In genomic region chr2:85213404-85213803, GRCh38 we compare ENCODE assay signal across 24 cellular contexts.
"Had no signal": no experiment of that assay in that cellular context is flagged by ENCODE, and none has a peak within 500 bp of the region (broad histone marks: within the 10 kb centered on the region; RNA-seq: fewer than 3 reads in every experiment).

No MANE protein-coding gene starts in this region.

- H3K36me3 Mint-ChIP-seq: activated naive CD8-positive, alpha-beta T cell treated with anti-CD3 and anti-CD28 coated beads, Interleukin-2, amount 10 ng/mL, durations not matched to agents 7 days and 5 days; immature natural killer cell had no signal

- H3K4me3 ChIP-seq: hepatocyte, sigmoid colon, spleen, upper lobe of right lung had no signal

- H3K4me1 ChIP-seq: foreskin keratinocyte, spleen, upper lobe of right lung had no signal

- ATAC-seq: foreskin keratinocyte, left lobe of liver, T-helper 17 cell, upper lobe of right lung had no signal

- H3K9me3 ChIP-seq: sigmoid colon, spleen, upper lobe of right lung had no signal

- DNase-seq: activated B cell treated with CpG ODN at 0.5 μM for 24 hours; activated CD4-positive, alpha-beta T cell treated with anti-CD3 and anti-CD28 coated beads for 4 hours; activated CD4-positive, alpha-beta T cell treated with anti-CD3 and anti-CD28 coated beads, Interleukin-2, amount 50 U/mL, for 48 hours; activated CD8-positive, alpha-beta memory T cell treated with anti-CD3 and anti-CD28 coated beads, Interleukin-2, amount 50 U/mL, for 48 hours; activated naive CD4-positive, alpha-beta T cell treated with anti-CD3 and anti-CD28 coated beads for 36 hours; activated naive CD8-positive, alpha-beta T cell treated with anti-CD3 and anti-CD28 coated beads, Interleukin-2, amount 10 ng/mL, durations not matched to agents 7 days and 5 days; activated T-cell treated with anti-CD3 and anti-CD28 coated beads, Interleukin-2, amount 50 U/mL, for 48 hours; dermis blood vessel endothelial cell; effector CD8-positive, alpha-beta T cell; erythroblast; foreskin keratinocyte; glutamatergic neuron; immature natural killer cell; nucleus accumbens; retina; sigmoid colon; spleen; stimulated activated CD4-positive, alpha-beta T cell treated with anti-CD3 and anti-CD28 coated beads, Interleukin-4, amount 100 ng/mL, for 1 hour; stimulated activated naive CD4-positive, alpha-beta T cell treated with Interleukin-2 at 50 U/mL for 16 hours; SW 1271; T-helper 17 cell; upper lobe of right lung had no signal

- H3K9me3 Mint-ChIP-seq: activated B cell treated with CpG ODN at 0.5 μM for 24 hours; activated naive CD4-positive, alpha-beta T cell treated with anti-CD3 and anti-CD28 coated beads for 36 hours; activated naive CD8-positive, alpha-beta T cell treated with anti-CD3 and anti-CD28 coated beads, Interleukin-2, amount 10 ng/mL, durations not matched to agents 7 days and 5 days; immature natural killer cell had no signal

- H3K27ac Mint-ChIP-seq: activated B cell treated with CpG ODN at 0.5 μM for 24 hours; activated naive CD4-positive, alpha-beta T cell treated with anti-CD3 and anti-CD28 coated beads for 36 hours; activated naive CD8-positive, alpha-beta T cell treated with anti-CD3 and anti-CD28 coated beads, Interleukin-2, amount 10 ng/mL, durations not matched to agents 7 days and 5 days; T-helper 17 cell had no signal

- H3K36me3 ChIP-seq: sigmoid colon, spleen, upper lobe of right lung had no signal

- H3K4me3 Mint-ChIP-seq: activated B cell treated with CpG ODN at 0.5 μM for 24 hours; activated naive CD4-positive, alpha-beta T cell treated with anti-CD3 and anti-CD28 coated beads for 36 hours; activated naive CD8-positive, alpha-beta T cell treated with anti-CD3 and anti-CD28 coated beads, Interleukin-2, amount 10 ng/mL, durations not matched to agents 7 days and 5 days; immature natural killer cell; T-helper 17 cell had no signal

- H3K27me3 ChIP-seq: foreskin keratinocyte, hepatocyte, sigmoid colon, upper lobe of right lung had no signal

- H3K27ac ChIP-seq: foreskin keratinocyte, hepatocyte, spleen, upper lobe of right lung had no signal

- H3K4me1 Mint-ChIP-seq: activated B cell treated with CpG ODN at 0.5 μM for 24 hours; activated naive CD8-positive, alpha-beta T cell treated with anti-CD3 and anti-CD28 coated beads, Interleukin-2, amount 10 ng/mL, durations not matched to agents 7 days and 5 days; immature natural killer cell had no signal
